Comparison of ENCODE assay signal across 23 cellular contexts in the genomic region with DNA sequence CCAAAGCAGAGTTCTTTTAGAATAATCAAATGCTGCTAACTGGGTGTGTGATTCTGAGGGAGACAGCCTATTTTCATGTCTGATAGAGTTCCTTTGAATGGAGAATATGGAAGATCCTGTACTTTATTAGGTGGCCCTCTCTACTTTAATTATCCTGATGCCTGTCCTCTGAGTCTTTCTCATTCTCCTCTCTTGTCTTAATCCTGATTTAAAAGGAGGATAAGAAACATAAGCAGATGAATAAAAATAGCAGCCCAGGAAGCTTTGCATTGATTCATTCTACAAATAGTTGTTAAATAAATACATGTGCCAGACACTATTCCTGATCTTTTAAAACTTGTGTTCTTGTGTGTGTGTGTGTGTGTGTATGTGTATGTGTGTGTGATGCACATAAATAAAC.
DNase-seq lines count a peak whose midpoint lies in the region; ATAC-seq and TF ChIP-seq lines count a peak whose summit lies in the region.
"Had no signal": no experiment of that assay in that cellular context is flagged by ENCODE, and none has a peak within 500 bp of the region (broad histone marks: within the 10 kb centered on the region; RNA-seq: fewer than 3 reads in every experiment).

No MANE protein-coding gene starts in this region.

- H2AFZ ChIP-seq in PC-3 (ENCODE audit: low read length), result no peak overlapping the region
- H2AFZ ChIP-seq: hepatocyte had no signal

- H3K27ac ChIP-seq in PC-3 (ENCODE audit: low read length), result no peak overlapping the region
- H3K27ac ChIP-seq in psoas muscle, result peak overlapping the region; percentile 86
- peak overlapping the region in 2 of 4 donors; percentile 25 to 70 for H3K27ac ChIP-seq in Peyer's patch
- H3K27ac ChIP-seq: adrenal gland, hepatocyte, KMS-11, prostate gland, VCaP had no signal

- H3K36me3 ChIP-seq in PC-3 (ENCODE audit: low read depth, low read length) (no peaks in the 10 kb centered on the region), psoas muscle (ENCODE audit: insufficient read depth in 1 of 2, low read depth in 1 of 2) (no peaks in the 10 kb centered on the region), Peyer's patch (no peaks in the 10 kb centered on the region)
- H3K36me3 ChIP-seq: adrenal gland, prostate gland had no signal

- H3K79me2 ChIP-seq in PC-3 (ENCODE audit: low read length), result no peaks in the 10 kb centered on the region
- H3K79me2 ChIP-seq: hepatocyte had no signal

- no peaks in the 10 kb centered on the region for H3F3A ChIP-seq in PC-3 (ENCODE audit: low read length, unreplicated experiment)

- no peaks in the 10 kb centered on the region for H3K9me2 ChIP-seq in PC-3 (replicated peaks; ENCODE audit: low read length)

- no peaks in the 10 kb centered on the region for H4K20me1 ChIP-seq in PC-3 (ENCODE audit: low read length)

- no peak for TF ChIP-seq POLR2A in Peyer's patch (IDR thresholded peaks at IDR 0.05)

- no peaks in the 10 kb centered on the region for H3K9me3 ChIP-seq in PC-3 (ENCODE audit: low read length)
- no peaks in the 10 kb centered on the region for H3K9me3 ChIP-seq in psoas muscle
- H3K9me3 ChIP-seq in Peyer's patch, result no peaks in the 10 kb centered on the region
- H3K9me3 ChIP-seq: adrenal gland, prostate gland had no signal

- DNase-seq in AG10803 (ENCODE audit: low read depth), result peak; percentile 38
- peak; percentile 18 for DNase-seq in PC-3
- DNase-seq in fibroblast of gingiva (ENCODE audit: low read depth), result peak; percentile 18
- no peak for DNase-seq in psoas muscle
- DNase-seq in NCI-H2171 treated with DMSO at 0.1 percent for 48 hours (lab: John Stamatoyannopoulos, UW), result no peak
- DNase-seq in Peyer's patch, result no peak
- DNase-seq in SIG-M5 treated with dmso at 0.1 percent for 504 hours (lab: John Stamatoyannopoulos, UW; ENCODE audit: unreplicated experiment), result no peak
- DNase-seq: ACHN; activated gamma-delta T cell; adrenal gland; CD4-positive, CD25-positive, alpha-beta regulatory T cell; DMS 273 treated with DMSO at 0.1 percent for 48 hours; kidney; NCI-H1092; NCI-H2107; NCI-H524 treated with DMSO at 0.1 percent for 48 hours; Right ventricle myocardium superior; stimulated activated CD4-positive, alpha-beta T cell treated with anti-CD3 and anti-CD28 coated beads, Interleukin-15, amount 100 ng/mL, for 24 hours had no signal

- H3K4me2 ChIP-seq in PC-3 (ENCODE audit: low read length), result no peak overlapping the region
- H3K4me2 ChIP-seq: hepatocyte, KMS-11 had no signal

- no peak overlapping the region for H3K9ac ChIP-seq in PC-3 (ENCODE audit: low read length)
- H3K9ac ChIP-seq: KMS-11 had no signal

- intact Hi-C loops in PC-3 (cut with micrococcal nuclease), result no loop called here
- intact Hi-C loops in psoas muscle (cut with DNase I), result no loop called here

- H3K4me3 ChIP-seq in AG10803 (ENCODE audit: low read length), result no peak overlapping the region
- H3K4me3 ChIP-seq in PC-3 (ENCODE audit: low read length), result no peak overlapping the region
- H3K4me3 ChIP-seq in psoas muscle, result no peak overlapping the region
- H3K4me3 ChIP-seq in Peyer's patch, result no peak overlapping the region
- H3K4me3 ChIP-seq: adrenal gland, hepatocyte, prostate gland had no signal

- POLR2A ChIA-PET in PC-3 (lab: Charles Lee; ENCODE audit: unreplicated experiment), result no interaction called here

- H3K4me1 ChIP-seq in PC-3 (ENCODE audit: insufficient read depth, low read length), result peaks cover 7% of the 10 kb centered on the region; the same call in 1 of the 2 replicates
- peaks cover 36% of the 10 kb centered on the region for H3K4me1 ChIP-seq in psoas muscle
- no peaks in the 10 kb centered on the region for H3K4me1 ChIP-seq in Peyer's patch
- H3K4me1 ChIP-seq: adrenal gland, prostate gland had no signal

- BruUV-seq in PC-3 (replicated peaks; lab: Mats Ljungman, UMichigan), result no TSS peak

- H3K27me3 ChIP-seq in PC-3 (ENCODE audit: low read length), result no peaks in the 10 kb centered on the region
- no peaks in the 10 kb centered on the region for H3K27me3 ChIP-seq in psoas muscle (ENCODE audit: insufficient read depth in 3 of 3, low read length in 2 of 3)
- H3K27me3 ChIP-seq in Peyer's patch, result no peaks in the 10 kb centered on the region
- H3K27me3 ChIP-seq: adrenal gland, hepatocyte had no signal

- TF ChIP-seq CTCF in AG10803 (conservative IDR thresholded peaks at IDR 0.05; ENCODE audit: low read length) (no peak), PC-3 (conservative IDR thresholded peaks at IDR 0.05; ENCODE audit: low read depth, low read length) (no peak), psoas muscle (IDR thresholded peaks at IDR 0.05) (no peak), Peyer's patch (IDR thresholded peaks at IDR 0.05) (no peak)

- CTCF ChIA-PET in PC-3 (lab: Charles Lee), result no interaction called here

- ATAC-seq in PC-3 (peak; percentile 35; the same call in 1 of the 2 replicates), psoas muscle (no peak), GM19452 (IDR thresholded peaks at IDR 0.05; ENCODE audit: unreplicated experiment) (no peak)

Comparison
In these comparisons a context has a peak if more than half of its experiments do, and no peak if none do; other contexts are left out.
1. DNase-seq: peak in AG10803 (single experiment), PC-3 (single experiment) and fibroblast of gingiva (single experiment); none in psoas muscle (0 of 2), NCI-H2171 treated with DMSO at 0.1 percent for 48 hours (single experiment), Peyer's patch (0 of 3) and SIG-M5 treated with dmso at 0.1 percent for 504 hours (single experiment).